9 cellular contexts compared by ENCODE assay signal in the genomic region with DNA sequence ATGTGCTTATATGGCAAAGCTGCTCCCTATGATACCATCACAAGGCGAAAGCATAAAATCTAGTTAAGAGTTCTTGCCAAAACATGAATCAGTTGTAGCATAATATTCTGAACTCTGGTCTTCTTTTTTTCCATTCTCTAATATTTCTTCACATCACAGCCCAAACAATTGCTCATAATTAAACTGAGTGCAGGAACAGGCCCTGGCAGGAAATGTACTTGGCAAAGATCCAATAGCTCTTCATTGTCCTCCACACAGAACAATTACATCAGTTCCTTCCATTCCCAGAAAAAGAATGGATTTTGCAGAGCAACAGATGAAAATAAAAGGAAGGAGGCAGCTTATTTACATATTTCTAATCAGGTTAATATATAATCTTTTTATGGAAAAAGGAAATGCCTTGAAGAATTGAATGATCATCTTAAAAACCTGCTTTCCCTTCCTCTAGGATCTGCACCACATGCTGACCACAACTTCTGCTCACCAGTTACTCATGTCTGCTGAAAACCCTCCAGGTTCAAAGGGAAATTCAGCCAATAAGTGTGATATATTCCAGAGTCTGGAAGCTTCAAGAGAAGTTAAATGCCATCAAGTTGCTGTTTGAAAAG.
DNase-seq lines count a peak whose midpoint lies in the region; ATAC-seq, FAIRE-seq and TF ChIP-seq lines count a peak whose summit lies in the region.
"Had no signal": no experiment of that assay in that cellular context is flagged by ENCODE, and none has a peak within 500 bp of the region (broad histone marks: within the 10 kb centered on the region; RNA-seq: fewer than 3 reads in every experiment).

No MANE protein-coding gene starts in this region.

- DNase-seq in NCI-H2081 (lab: John Stamatoyannopoulos, UW), result peak; percentile 44 to 84
- peak in 1 of 2 donors; percentile 84 for DNase-seq in ascending aorta (ENCODE audit: low spot score in 2 of 2)
- DNase-seq in kidney, result no peak
- peak; percentile 59 to 60 for DNase-seq in thyroid gland
- no peak for DNase-seq in mesenteric fat pad (ENCODE audit: low spot score)
- DNase-seq in activated T-helper 1 cell treated with anti-CD3 and anti-CD28 coated beads, Interleukin-12 subunit alpha, Interleukin-12 subunit beta, Interleukin-2, Interleukin-4 antibody, amounts not matched to agents 30 ng/mL and 10 ng/mL and 1 ng/mL, durations not matched to agents 14 hours and 24 hours and 36 hours (ENCODE audit: low spot score), result no peak

- H3K36me3 ChIP-seq in ascending aorta, result no peaks in the 10 kb centered on the region
- H3K36me3 ChIP-seq in kidney (ENCODE audit: control insufficient read depth in 1 of 2, insufficient read depth in 2 of 2, low read length in 2 of 2), result no peaks in the 10 kb centered on the region
- no peaks in the 10 kb centered on the region for H3K36me3 ChIP-seq in thyroid gland

- no peak overlapping the region for H3K4me3 Mint-ChIP-seq in activated T-helper 1 cell treated with anti-CD3 and anti-CD28 coated beads, Interleukin-12 subunit alpha, Interleukin-12 subunit beta, Interleukin-2, Interleukin-4 antibody, amounts not matched to agents 30 ng/mL and 10 ng/mL and 1 ng/mL, durations not matched to agents 14 hours and 24 hours and 36 hours
- H3K4me3 Mint-ChIP-seq: T-helper 1 cell treated with Interleukin-12 subunit alpha and Interleukin-12 subunit beta and Interleukin-4 antibody, amounts not matched to agents 30 μg/mL and 1 μg/mL, for 36 hours had no signal

- 50 to 65% methylated on average over 1 of the region's 1 CpG for WGBS in thyroid gland, 2 donors

- peaks cover 2% of the 10 kb centered on the region for H3K27me3 Mint-ChIP-seq in activated T-helper 1 cell treated with anti-CD3 and anti-CD28 coated beads, Interleukin-12 subunit alpha, Interleukin-12 subunit beta, Interleukin-2, Interleukin-4 antibody, amounts not matched to agents 30 ng/mL and 10 ng/mL and 1 ng/mL, durations not matched to agents 14 hours and 24 hours and 36 hours (ENCODE audit: insufficient read depth)

- no peak overlapping the region for H3K27ac Mint-ChIP-seq in activated T-helper 1 cell treated with anti-CD3 and anti-CD28 coated beads, Interleukin-12 subunit alpha, Interleukin-12 subunit beta, Interleukin-2, Interleukin-4 antibody, amounts not matched to agents 30 ng/mL and 10 ng/mL and 1 ng/mL, durations not matched to agents 14 hours and 24 hours and 36 hours
- H3K27ac Mint-ChIP-seq: T-helper 1 cell treated with Interleukin-12 subunit alpha and Interleukin-12 subunit beta and Interleukin-4 antibody, amounts not matched to agents 30 μg/mL and 1 μg/mL, for 36 hours had no signal

- ATAC-seq in GM18499 (IDR thresholded peaks at IDR 0.05; ENCODE audit: insufficient read depth, unreplicated experiment) (peak; percentile 59), HG02973 (IDR thresholded peaks at IDR 0.05; ENCODE audit: unreplicated experiment) (peak; percentile 91)

- H3K27me3 ChIP-seq in ascending aorta (no peaks in the 10 kb centered on the region), thyroid gland (no peaks in the 10 kb centered on the region)

- no peaks in the 10 kb centered on the region for H3K9me3 ChIP-seq in ascending aorta
- H3K9me3 ChIP-seq in kidney (ENCODE audit: control insufficient read depth in 1 of 2, low read length in 2 of 2), result no peaks in the 10 kb centered on the region
- no peaks in the 10 kb centered on the region for H3K9me3 ChIP-seq in thyroid gland

- peak overlapping the region; percentile 83 to 93 for H3K27ac ChIP-seq in ascending aorta
- peak overlapping the region; percentile 8 to 86 for H3K27ac ChIP-seq in kidney (ENCODE audit: low read depth in 2 of 2, low read length in 2 of 2)
- H3K27ac ChIP-seq in thyroid gland, result peak overlapping the region; percentile 75 to 85 (median 80)

- intact Hi-C loops in ascending aorta (cut with DNase I) (loop anchor here (2.0 to 10.0 kb wide), 7 partner anchors 82 to 947 kb away; a partner anchor contains a TSS), kidney (cut with DNase I) (no loop called here), thyroid gland (cut with DNase I) (loop anchor here (10.0 kb wide), 1 partner anchor 84 kb away; no protein-coding TSS in a partner anchor)
- intact Hi-C loops in activated T-helper 1 cell treated with anti-CD3 and anti-CD28 coated beads, Interleukin-12 subunit alpha, Interleukin-12 subunit beta, Interleukin-2, Interleukin-4 antibody, amounts not matched to agents 30 ng/mL and 10 ng/mL and 1 ng/mL, durations not matched to agents 14 hours and 24 hours and 36 hours (cut with micrococcal nuclease), result no loop called here

- no peaks in the 10 kb centered on the region for H3K4me1 Mint-ChIP-seq in activated T-helper 1 cell treated with anti-CD3 and anti-CD28 coated beads, Interleukin-12 subunit alpha, Interleukin-12 subunit beta, Interleukin-2, Interleukin-4 antibody, amounts not matched to agents 30 ng/mL and 10 ng/mL and 1 ng/mL, durations not matched to agents 14 hours and 24 hours and 36 hours (ENCODE audit: low read depth)

- H3K9me3 Mint-ChIP-seq in activated T-helper 1 cell treated with anti-CD3 and anti-CD28 coated beads, Interleukin-12 subunit alpha, Interleukin-12 subunit beta, Interleukin-2, Interleukin-4 antibody, amounts not matched to agents 30 ng/mL and 10 ng/mL and 1 ng/mL, durations not matched to agents 14 hours and 24 hours and 36 hours, result no peaks in the 10 kb centered on the region
- H3K9me3 Mint-ChIP-seq: T-helper 1 cell treated with Interleukin-12 subunit alpha and Interleukin-12 subunit beta and Interleukin-4 antibody, amounts not matched to agents 30 μg/mL and 1 μg/mL, for 36 hours had no signal

- H3K36me3 Mint-ChIP-seq in activated T-helper 1 cell treated with anti-CD3 and anti-CD28 coated beads, Interleukin-12 subunit alpha, Interleukin-12 subunit beta, Interleukin-2, Interleukin-4 antibody, amounts not matched to agents 30 ng/mL and 10 ng/mL and 1 ng/mL, durations not matched to agents 14 hours and 24 hours and 36 hours (ENCODE audit: low read depth), result no peaks in the 10 kb centered on the region

- peaks cover 6 to 58% of the 10 kb centered on the region in 2 donors for H3K4me1 ChIP-seq in ascending aorta
- H3K4me1 ChIP-seq in kidney (ENCODE audit: control insufficient read depth in 1 of 2, insufficient read depth in 1 of 2, low read depth in 1 of 2, low read length in 2 of 2), result peaks cover 17 to 23% of the 10 kb centered on the region in 2 donors
- H3K4me1 ChIP-seq in thyroid gland, result peaks cover 19 to 44% of the 10 kb centered on the region in 2 donors

- H3K4me3 ChIP-seq in ascending aorta (peak overlapping the region in 1 of 2 donors; percentile 51), kidney (ENCODE audit: low read length in 2 of 2) (peak overlapping the region in 1 of 2 donors; percentile 7), thyroid gland (replicated peaks in 1 of 3) (no peak overlapping the region)

- peak; percentile 86 for FAIRE-seq in kidney (lab: Jason Lieb, UNC)

- no peak overlapping the region for H3K9ac ChIP-seq in kidney (ENCODE audit: low read length in 2 of 2)

- TF ChIP-seq POLR2A in thyroid gland (IDR thresholded peaks at IDR 0.05), result no peak

- TF ChIP-seq CTCF in ascending aorta (IDR thresholded peaks at IDR 0.05) (no peak), kidney (IDR thresholded peaks at IDR 0.05; ENCODE audit: borderline replicate concordance, extremely low read depth, insufficient read depth) (no peak), thyroid gland (IDR thresholded peaks at IDR 0.05) (no peak)

Comparison
In these comparisons a context has a peak if more than half of its experiments do, and no peak if none do; other contexts are left out.
1. DNase-seq: peak in NCI-H2081 (2 of 2) and thyroid gland (2 of 2); none in kidney (single experiment), mesenteric fat pad (single experiment) and activated T-helper 1 cell treated with anti-CD3 and anti-CD28 coated beads, Interleukin-12 subunit alpha, Interleukin-12 subunit beta, Interleukin-2, Interleukin-4 antibody, amounts not matched to agents 30 ng/mL and 10 ng/mL and 1 ng/mL, durations not matched to agents 14 hours and 24 hours and 36 hours (single experiment).
2. intact Hi-C loops: an anchor here in ascending aorta (2.0 to 10.0 kb wide) and thyroid gland (10.0 kb wide); none called in kidney and activated T-helper 1 cell treated with anti-CD3 and anti-CD28 coated beads, Interleukin-12 subunit alpha, Interleukin-12 subunit beta, Interleukin-2, Interleukin-4 antibody, amounts not matched to agents 30 ng/mL and 10 ng/mL and 1 ng/mL, durations not matched to agents 14 hours and 24 hours and 36 hours.
3. Peak in every context shown above with its lines, with median percentiles within 50 percentile points of each other: H3K27ac ChIP-seq.